In the genomic region with DNA sequence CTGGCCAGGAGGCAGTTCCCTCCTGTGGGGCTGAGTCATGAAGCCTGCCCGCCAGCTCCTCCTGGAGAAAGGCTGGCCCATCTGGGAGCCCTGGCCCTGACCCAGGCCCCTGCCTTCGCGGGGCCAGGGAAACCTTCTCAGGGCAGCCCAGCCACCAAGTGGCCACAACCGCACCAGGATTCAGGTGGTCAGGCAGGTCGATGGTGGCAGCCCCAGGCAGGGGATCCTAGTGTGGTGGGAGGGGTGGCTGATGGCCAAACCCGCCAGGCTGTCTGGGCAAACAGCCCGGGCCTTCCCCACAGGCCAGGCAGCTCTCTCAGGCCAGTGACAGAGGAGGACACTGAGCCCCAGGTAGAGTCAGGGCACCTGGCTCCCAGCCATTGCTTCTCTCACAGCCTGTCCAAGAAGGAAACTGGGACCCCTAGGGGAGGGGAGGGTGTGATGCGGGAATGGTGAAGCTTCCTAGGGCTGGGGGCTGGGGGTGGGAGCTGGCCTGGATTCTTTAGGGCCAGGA, we compare ENCODE assay signal across 8 cellular contexts. TPM values are rescaled to one million over a fixed set of nuclear protein-coding genes. Genes with fewer than 3 reads are reported as not detected.
DNase-seq lines count a peak whose midpoint lies in the region; ATAC-seq and TF ChIP-seq lines count a peak whose summit lies in the region.

No MANE protein-coding gene starts in this region.

- CTCF ChIA-PET in WTC11 (lab: Charles Lee) = interaction anchor here (0.8 to 9.1 kb wide), 15 partner anchors 8 to 210 kb away, joined by 3 to 222 read pairs (median 5); a partner anchor contains a TSS

- H3K4me1 Mint-ChIP-seq in WTC11 = peaks cover 43% of the 10 kb centered on the region
- peaks cover 35 to 85% (median 84%) of the 10 kb centered on the region in 4 donors for H3K4me1 Mint-ChIP-seq in naive thymus-derived CD8-positive, alpha-beta T cell

- TF ChIP-seq CTCF in WTC11 (IDR thresholded peaks at IDR 0.05) = no peak
- TF ChIP-seq CTCF in fibroblast of pulmonary artery (IDR thresholded peaks at IDR 0.05; ENCODE audit: low read length, missing control alignments) = no peak

- peak overlapping the region; percentile 87 for H3K4me3 ChIP-seq in fibroblast of pulmonary artery (replicated peaks; ENCODE audit: low read depth, low read length)

- peak overlapping the region; percentile 72; the same call in 1 of the 2 replicates for H3K27ac Mint-ChIP-seq in WTC11
- H3K27ac Mint-ChIP-seq in naive thymus-derived CD8-positive, alpha-beta T cell = peak overlapping the region in 9 of 10 donors; percentile 29 to 97 (median 94)

- ATAC-seq in WTC11 (peak; percentile 35), GM18502 (IDR thresholded peaks at IDR 0.05; ENCODE audit: poor library complexity, unreplicated experiment) (no peak)
- ATAC-seq in naive thymus-derived CD8-positive, alpha-beta T cell = no peak

- POLR2A ChIA-PET in WTC11 (lab: Charles Lee) = interaction anchor here (0.6 to 2.8 kb wide), 5 partner anchors 15 to 179 kb away, joined by 3 to 19 read pairs (median 3); a partner anchor contains a TSS
- POLR2A ChIA-PET in naive thymus-derived CD8-positive, alpha-beta T cell (lab: Charles Lee) = interaction anchor here (1.1 to 58.8 kb wide), 6 partner anchors 0 to 217 kb away, joined by 3 to 1841 read pairs (median 728); a partner anchor contains a TSS

- no peaks in the 10 kb centered on the region for H3K36me3 Mint-ChIP-seq in WTC11
- peaks cover 0 to 25% (median 0%) of the 10 kb centered on the region in 3 donors for H3K36me3 Mint-ChIP-seq in naive thymus-derived CD8-positive, alpha-beta T cell

- H3K9me3 Mint-ChIP-seq in WTC11 = no peaks in the 10 kb centered on the region
- H3K9me3 Mint-ChIP-seq in naive thymus-derived CD8-positive, alpha-beta T cell = no peaks in the 10 kb centered on the region

- peak overlapping the region; percentile 95 for H3K4me3 Mint-ChIP-seq in WTC11
- peak overlapping the region; percentile 88 to 99 (median 96) for H3K4me3 Mint-ChIP-seq in naive thymus-derived CD8-positive, alpha-beta T cell

- peaks cover 4% of the 10 kb centered on the region; the same call in 1 of the 2 replicates for H3K27me3 Mint-ChIP-seq in WTC11 (ENCODE audit: low read depth)
- H3K27me3 Mint-ChIP-seq in naive thymus-derived CD8-positive, alpha-beta T cell = no peaks in the 10 kb centered on the region

- peak; percentile 76 to 88 for DNase-seq in AML-193 (lab: John Stamatoyannopoulos, UW)
- peak; percentile 59 for DNase-seq in HT-29 (ENCODE audit: low spot score)
- no peak for DNase-seq in WTC11 (ENCODE audit: low spot score)
- DNase-seq in fibroblast of pulmonary artery (ENCODE audit: low read depth) = peak; percentile 82
- DNase-seq in naive thymus-derived CD8-positive, alpha-beta T cell = no peak
- DNase-seq in NCI-H128 (lab: John Stamatoyannopoulos, UW; ENCODE audit: unreplicated experiment) = no peak
- no peak for DNase-seq in NCI-H1092 (lab: John Stamatoyannopoulos, UW)

TF ChIP-seq in WTC11, 78 proteins besides CTCF, POLR2A, EP300 and RAD21:
- no peak for TF ChIP-seq ZNF671 (CRISPR knock-in tag; IDR thresholded peaks at IDR 0.05)
- TF ChIP-seq, protein P1, sequence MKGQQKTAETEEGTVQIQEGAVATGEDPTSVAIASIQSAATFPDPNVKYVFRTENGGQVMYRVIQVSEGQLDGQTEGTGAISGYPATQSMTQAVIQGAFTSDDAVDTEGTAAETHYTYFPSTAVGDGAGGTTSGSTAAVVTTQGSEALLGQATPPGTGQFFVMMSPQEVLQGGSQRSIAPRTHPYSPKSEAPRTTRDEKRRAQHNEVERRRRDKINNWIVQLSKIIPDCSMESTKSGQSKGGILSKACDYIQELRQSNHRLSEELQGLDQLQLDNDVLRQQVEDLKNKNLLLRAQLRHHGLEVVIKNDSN (CRISPR knock-in tag; IDR thresholded peaks at IDR 0.05) = peak; percentile 40; the same call in 1 of the 2 replicates
- 0 out of 2 replicates have a peak, but pooled peaks have one; percentile 19 for TF ChIP-seq ESRRA (CRISPR knock-in tag; IDR thresholded peaks at IDR 0.05; ENCODE audit: borderline replicate concordance)
- TF ChIP-seq SMAD3 (CRISPR knock-in tag; IDR thresholded peaks at IDR 0.05; ENCODE audit: borderline replicate concordance) = no peak
- no peak for TF ChIP-seq OVOL2 (CRISPR knock-in tag; IDR thresholded peaks at IDR 0.05; ENCODE audit: borderline replicate concordance)
- TF ChIP-seq, protein P2, sequence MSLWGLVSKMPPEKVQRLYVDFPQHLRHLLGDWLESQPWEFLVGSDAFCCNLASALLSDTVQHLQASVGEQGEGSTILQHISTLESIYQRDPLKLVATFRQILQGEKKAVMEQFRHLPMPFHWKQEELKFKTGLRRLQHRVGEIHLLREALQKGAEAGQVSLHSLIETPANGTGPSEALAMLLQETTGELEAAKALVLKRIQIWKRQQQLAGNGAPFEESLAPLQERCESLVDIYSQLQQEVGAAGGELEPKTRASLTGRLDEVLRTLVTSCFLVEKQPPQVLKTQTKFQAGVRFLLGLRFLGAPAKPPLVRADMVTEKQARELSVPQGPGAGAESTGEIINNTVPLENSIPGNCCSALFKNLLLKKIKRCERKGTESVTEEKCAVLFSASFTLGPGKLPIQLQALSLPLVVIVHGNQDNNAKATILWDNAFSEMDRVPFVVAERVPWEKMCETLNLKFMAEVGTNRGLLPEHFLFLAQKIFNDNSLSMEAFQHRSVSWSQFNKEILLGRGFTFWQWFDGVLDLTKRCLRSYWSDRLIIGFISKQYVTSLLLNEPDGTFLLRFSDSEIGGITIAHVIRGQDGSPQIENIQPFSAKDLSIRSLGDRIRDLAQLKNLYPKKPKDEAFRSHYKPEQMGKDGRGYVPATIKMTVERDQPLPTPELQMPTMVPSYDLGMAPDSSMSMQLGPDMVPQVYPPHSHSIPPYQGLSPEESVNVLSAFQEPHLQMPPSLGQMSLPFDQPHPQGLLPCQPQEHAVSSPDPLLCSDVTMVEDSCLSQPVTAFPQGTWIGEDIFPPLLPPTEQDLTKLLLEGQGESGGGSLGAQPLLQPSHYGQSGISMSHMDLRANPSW (CRISPR knock-in tag; conservative IDR thresholded peaks at IDR 0.05; ENCODE audit: low read depth) = no peak
- TF ChIP-seq FOXP1 (CRISPR knock-in tag; IDR thresholded peaks at IDR 0.05; ENCODE audit: borderline replicate concordance) = peak; percentile 54; the same call in 1 of the 2 replicates
- no peak for TF ChIP-seq ZNF263 (CRISPR knock-in tag; IDR thresholded peaks at IDR 0.05; ENCODE audit: low read depth)

RNA-seq across cellular contexts. Expression of a gene that starts 1.2 kb away (rescaled TPM):
- total RNA-seq in HT-29 (2014; rRNA removed; shearing (Covaris generic)) = 80.5 and 85.4 TPM in 2 replicates
- total RNA-seq in WTC11 (2021) = 60.8 to 71.1 TPM (median 66.3 TPM) in 3 replicates
- total RNA-seq in naive thymus-derived CD8-positive, alpha-beta T cell = 10 to 100 TPM; 77.2 to 77.6 TPM
- 100 to 1,000 TPM; 112 to 171 (median 142) TPM for polyA plus RNA-seq in naive thymus-derived CD8-positive, alpha-beta T cell

RNA-seq across cellular contexts. Expression of a gene that starts 7.8 kb away (rescaled TPM):
- 4.0 and 4.2 TPM in 2 replicates for total RNA-seq in HT-29 (2014; rRNA removed; shearing (Covaris generic))
- 5.1 to 7.0 TPM (median 6.0 TPM) in 3 replicates for total RNA-seq in WTC11 (2021)
- total RNA-seq in naive thymus-derived CD8-positive, alpha-beta T cell = 100 to 1,000 TPM; 108 to 114 TPM
- polyA plus RNA-seq in naive thymus-derived CD8-positive, alpha-beta T cell = 100 to 1,000 TPM in 2 of 3 donors, 10 to 100 TPM in 1; 68.0 to 172 (median 106) TPM

RNA-seq across cellular contexts. Expression of a gene that starts 12.3 kb away (rescaled TPM):
- total RNA-seq in HT-29 (2014; rRNA removed; shearing (Covaris generic)) = not detected in 2 replicates
- total RNA-seq in WTC11 (2021) = not detected in 3 replicates
- total RNA-seq in naive thymus-derived CD8-positive, alpha-beta T cell = 1 to 10 TPM; 2.4 to 2.8 TPM
- polyA plus RNA-seq in naive thymus-derived CD8-positive, alpha-beta T cell = not detected

RNA-seq across cellular contexts. Expression of a gene that starts 39.8 kb away (rescaled TPM):
- 31.5 and 34.4 TPM in 2 replicates for total RNA-seq in HT-29 (2014; rRNA removed; shearing (Covaris generic))
- total RNA-seq in WTC11 (2021) = 39.1 to 43.0 TPM (median 39.4 TPM) in 3 replicates
- 10 to 100 TPM; 16.2 to 18.8 TPM for total RNA-seq in naive thymus-derived CD8-positive, alpha-beta T cell
- 10 to 100 TPM; 14.7 to 28.9 (median 18.5) TPM for polyA plus RNA-seq in naive thymus-derived CD8-positive, alpha-beta T cell

RNA-seq across cellular contexts. Expression of a gene that starts 40.7 kb away (rescaled TPM):
- 16.4 and 18.9 TPM in 2 replicates for total RNA-seq in HT-29 (2014; rRNA removed; shearing (Covaris generic))
- total RNA-seq in WTC11 (2021) = 64.6 to 69.7 TPM (median 64.9 TPM) in 3 replicates
- 100 to 1,000 TPM; 190 to 191 TPM for total RNA-seq in naive thymus-derived CD8-positive, alpha-beta T cell
- polyA plus RNA-seq in naive thymus-derived CD8-positive, alpha-beta T cell = 100 to 1,000 TPM; 136 to 172 (median 146) TPM

Comparison
In these comparisons a context has a peak if more than half of its experiments do, and no peak if none do; other contexts are left out.
1. DNase-seq: peak in AML-193 (2 of 2), HT-29 (single experiment) and fibroblast of pulmonary artery (single experiment); none in WTC11 (single experiment), naive thymus-derived CD8-positive, alpha-beta T cell (0 of 10), NCI-H128 (single experiment) and NCI-H1092 (single experiment).
2. RNA of a gene that starts 7.8 kb away (total RNA-seq): 108 to 114 TPM in naive thymus-derived CD8-positive, alpha-beta T cell; 5.1 to 7.0 TPM in WTC11 and 4.0 to 4.2 TPM in HT-29; every median in the first group is over 10 times any median in the second.